ENCODE assay signal across 32 cellular contexts in the genomic region with DNA sequence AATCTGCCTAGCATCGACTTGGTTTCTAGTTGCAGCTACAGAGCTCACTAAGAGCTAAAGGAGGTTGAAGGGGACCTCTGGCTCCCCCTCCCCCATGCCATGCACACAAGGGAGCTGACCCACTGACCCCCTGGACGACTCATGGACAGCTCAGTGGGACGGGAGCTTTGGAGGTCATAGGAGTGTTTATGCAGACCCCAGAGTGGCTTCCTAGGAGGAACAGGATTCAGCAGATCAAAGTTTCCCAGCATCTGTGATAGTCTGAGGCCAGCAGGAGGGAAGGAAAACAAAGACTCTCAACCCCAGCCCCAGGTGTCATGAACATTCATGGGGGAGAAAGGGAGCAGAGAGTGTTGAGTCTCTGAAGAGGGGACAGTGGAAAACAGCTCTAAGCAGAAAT.
DNase-seq lines count a peak whose midpoint lies in the region; ATAC-seq and TF ChIP-seq lines count a peak whose summit lies in the region.
"Had no signal": no experiment of that assay in that cellular context is flagged by ENCODE, and none has a peak within 500 bp of the region (broad histone marks: within the 10 kb centered on the region; RNA-seq: fewer than 3 reads in every experiment).

No MANE protein-coding gene starts in this region.

- no peaks in the 10 kb centered on the region for H3K9me3 ChIP-seq in SJCRH30 (replicated peaks)
- no peaks in the 10 kb centered on the region for H3K9me3 ChIP-seq in endodermal cell (ENCODE audit: control insufficient read depth, low read length)
- H3K9me3 ChIP-seq in mesenchymal stem cell (ENCODE audit: control insufficient read depth, low read length) = no peaks in the 10 kb centered on the region
- H3K9me3 ChIP-seq: lower lobe of right lung, SK-N-SH, suprapubic skin, upper lobe of right lung had no signal

- no peak overlapping the region for H3K23ac ChIP-seq in mesenchymal stem cell (ENCODE audit: low read length in 2 of 2)

- H2BK15ac ChIP-seq in mesenchymal stem cell (ENCODE audit: low read depth, poor library complexity, severe bottlenecking) = peak overlapping the region; percentile 69

- H2BK12ac ChIP-seq in mesenchymal stem cell (ENCODE audit: low read length in 2 of 2) = no peak overlapping the region

- 15% methylated on average over 3 of the region's 3 CpGs; no CpG with 5 or more reads in 1 of the 2 experiments for WGBS in endodermal cell (ENCODE audit: insufficient coverage in 1 of 2, insufficient read length in 1 of 2), 2 experiments
- 100% methylated on average over 1 of the region's 3 CpGs for WGBS in mesenchymal stem cell

- peak overlapping the region; percentile 7 for H3K4me3 Mint-ChIP-seq in endodermal cell
- H3K4me3 Mint-ChIP-seq: activated CD8-positive, alpha-beta T cell treated with anti-CD3 and anti-CD28 coated beads for 36 hours had no signal

- H3K4ac ChIP-seq in mesenchymal stem cell (ENCODE audit: low read depth in 1 of 2, low read length in 2 of 2) = no peak overlapping the region

- H3K36me3 ChIP-seq in SJCRH30 (no peaks in the 10 kb centered on the region), endodermal cell (ENCODE audit: control insufficient read depth, insufficient read depth, low read length) (no peaks in the 10 kb centered on the region), mesenchymal stem cell (ENCODE audit: control insufficient read depth in 1 of 2, insufficient read depth in 2 of 2, low read depth in 1 of 2, low read length in 2 of 2) (no peaks in the 10 kb centered on the region)
- H3K36me3 ChIP-seq: BLaER1 treated with 17β-estradiol and CSF1 and Interleukin-3, amounts not matched to agents 10 nM and 100 nM; lower lobe of right lung; suprapubic skin; upper lobe of right lung had no signal

- ATAC-seq in GM21528 (IDR thresholded peaks at IDR 0.05; ENCODE audit: low FRiP score, unreplicated experiment) (no peak), GM21717 (IDR thresholded peaks at IDR 0.05; ENCODE audit: unreplicated experiment) (no peak), HG03378 (IDR thresholded peaks at IDR 0.05; ENCODE audit: unreplicated experiment) (no peak)
- ATAC-seq: activated CD4-positive, CD25-positive, alpha-beta regulatory T cell treated with anti-CD3 and anti-CD28 coated beads, Interleukin-2, amount 50 U/mL, for 24 hours; activated CD8-positive, alpha-beta T cell treated with anti-CD3 and anti-CD28 coated beads for 36 hours; lower lobe of right lung; natural killer cell treated with Interleukin-12 subunit alpha and Interleukin-12 subunit beta and Interleukin-15 and Interleukin-18, amount 100 ng/mL, for 72 hours; PC-3; upper lobe of right lung had no signal

- H4K91ac ChIP-seq in mesenchymal stem cell (ENCODE audit: low read length) = no peak overlapping the region

- DNase-seq in EH (ENCODE audit: low read depth) (peak; percentile 26), SJCRH30 (peak in 1 of 2 experiments; percentile 41), endodermal cell (peak; percentile 66), mesenchymal stem cell (no peak)
- no peak for DNase-seq in activated CD4-positive, alpha-beta T cell treated with anti-CD3 and anti-CD28 coated beads for 1 hour
- DNase-seq: activated CD8-positive, alpha-beta memory T cell treated with anti-CD3 and anti-CD28 coated beads, Interleukin-2, amount 50 U/mL, for 48 hours; activated CD8-positive, alpha-beta T cell treated with anti-CD3 and anti-CD28 coated beads for 36 hours; activated naive CD4-positive, alpha-beta T cell treated with anti-CD3 and anti-CD28 coated beads, Interleukin-2, amount 50 U/mL, for 16 hours; amniotic stem cell; COR-L47; KBM-7; kidney; lower lobe of right lung; NCI-H1105; NCI-H1930; NCI-H526 treated with DMSO at 0.1 percent for 48 hours; NK-92 treated with Interleukin-12 subunit alpha and Interleukin-12 subunit beta, amount 100 ng/mL, for 24 hours; PC-3; retina; SK-N-SH; stimulated activated naive CD4-positive, alpha-beta T cell; upper lobe of right lung had no signal

- peak overlapping the region; percentile 60 for H4K8ac ChIP-seq in mesenchymal stem cell (ENCODE audit: low read length)

- H3K27me3 ChIP-seq in SJCRH30 (no peaks in the 10 kb centered on the region), endodermal cell (ENCODE audit: control insufficient read depth, insufficient read depth, low read length, poor library complexity, severe bottlenecking) (no peaks in the 10 kb centered on the region), mesenchymal stem cell (ENCODE audit: control insufficient read depth in 1 of 2, insufficient read depth in 1 of 2, low read length in 2 of 2) (no peaks in the 10 kb centered on the region)
- H3K27me3 ChIP-seq: suprapubic skin, upper lobe of right lung had no signal

- H3K27ac ChIP-seq in SJCRH30 (0 out of 2 replicates have a peak overlapping the region, but pooled peaks have one; percentile 8), endodermal cell (ENCODE audit: low read depth, low read length) (no peak overlapping the region), mesenchymal stem cell (ENCODE audit: low read length, poor library complexity, severe bottlenecking) (peak overlapping the region; percentile 47)
- H3K27ac ChIP-seq: 22Rv1; BLaER1 treated with 17β-estradiol and CSF1 and Interleukin-3, amounts not matched to agents 10 nM and 100 nM; lower lobe of right lung; parathyroid adenoma; skin epidermis; suprapubic skin; upper lobe of right lung had no signal

- no peaks in the 10 kb centered on the region for H3K9me3 Mint-ChIP-seq in endodermal cell

- H3K4me2 ChIP-seq in mesenchymal stem cell (ENCODE audit: low read length, poor library complexity, severe bottlenecking) = no peak overlapping the region
- H3K4me2 ChIP-seq: BLaER1 treated with 17β-estradiol and CSF1 and Interleukin-3, amounts not matched to agents 10 nM and 100 nM; SK-N-SH had no signal

- H2AFZ ChIP-seq in mesenchymal stem cell (ENCODE audit: low read depth, low read length) = no peak overlapping the region
- H2AFZ ChIP-seq: parathyroid adenoma had no signal

- no peak overlapping the region for H2AK5ac ChIP-seq in mesenchymal stem cell (ENCODE audit: low read length, severe bottlenecking)

- H2BK120ac ChIP-seq in mesenchymal stem cell (ENCODE audit: low read depth, low read length) = no peak overlapping the region

- H3K4me3 ChIP-seq in SJCRH30 = no peak overlapping the region
- H3K4me3 ChIP-seq in endodermal cell (ENCODE audit: low read length) = no peak overlapping the region
- no peak overlapping the region for H3K4me3 ChIP-seq in mesenchymal stem cell (ENCODE audit: insufficient read depth in 1 of 2, low read depth in 1 of 2, low read length in 2 of 2)
- H3K4me3 ChIP-seq: BLaER1 treated with 17β-estradiol and CSF1 and Interleukin-3, amounts not matched to agents 10 nM and 100 nM; lower lobe of right lung; skin epidermis; suprapubic skin; upper lobe of right lung had no signal

- no peak for TF ChIP-seq CTCF in endodermal cell (conservative IDR thresholded peaks at IDR 0.05)

- no peaks in the 10 kb centered on the region for H3K36me3 Mint-ChIP-seq in endodermal cell (ENCODE audit: low read depth)

- H3K14ac ChIP-seq in mesenchymal stem cell (ENCODE audit: low read length in 2 of 2) = no peak overlapping the region

- H3K4me1 Mint-ChIP-seq in endodermal cell = peaks cover 26% of the 10 kb centered on the region

- peaks cover 15% of the 10 kb centered on the region for H3K27me3 Mint-ChIP-seq in endodermal cell (ENCODE audit: insufficient read depth)
- H3K27me3 Mint-ChIP-seq: activated CD8-positive, alpha-beta T cell treated with anti-CD3 and anti-CD28 coated beads for 36 hours had no signal

- peak overlapping the region; percentile 48 for H3K27ac Mint-ChIP-seq in endodermal cell
- H3K27ac Mint-ChIP-seq: activated CD8-positive, alpha-beta T cell treated with anti-CD3 and anti-CD28 coated beads for 36 hours; natural killer cell treated with Interleukin-12 subunit alpha and Interleukin-12 subunit beta and Interleukin-15 and Interleukin-18, amount 100 ng/mL, for 72 hours had no signal

- no peak overlapping the region for H3K9ac ChIP-seq in endodermal cell (ENCODE audit: extremely low read depth, low read length, poor library complexity, severe bottlenecking)
- no peak overlapping the region for H3K9ac ChIP-seq in mesenchymal stem cell (ENCODE audit: low read length)
- H3K9ac ChIP-seq: BLaER1 treated with 17β-estradiol and CSF1 and Interleukin-3, amounts not matched to agents 10 nM and 100 nM; parathyroid adenoma; SK-N-SH had no signal

- peaks cover 6% of the 10 kb centered on the region for H3K4me1 ChIP-seq in SJCRH30
- no peaks in the 10 kb centered on the region for H3K4me1 ChIP-seq in endodermal cell (ENCODE audit: control insufficient read depth, insufficient read depth, low read length)
- H3K4me1 ChIP-seq in mesenchymal stem cell (ENCODE audit: control insufficient read depth, insufficient read depth, low read depth, low read length) = peaks cover 2% of the 10 kb centered on the region
- H3K4me1 ChIP-seq: lower lobe of right lung, parathyroid adenoma, suprapubic skin, upper lobe of right lung had no signal

- H3K18ac ChIP-seq in mesenchymal stem cell (ENCODE audit: low read depth in 1 of 2, low read length in 2 of 2) = peak overlapping the region; percentile 62 to 76

- H2BK5ac ChIP-seq in mesenchymal stem cell (ENCODE audit: low read depth, low read length, poor library complexity, severe bottlenecking) = no peak overlapping the region

- H3K79me1 ChIP-seq in mesenchymal stem cell (replicated peaks; ENCODE audit: low read length, poor library complexity, severe bottlenecking) = no peaks in the 10 kb centered on the region

Comparison
In these comparisons a context has a peak if more than half of its experiments do, and no peak if none do; other contexts are left out.
1. DNase-seq: peak in EH (single experiment) and endodermal cell (single experiment); none in mesenchymal stem cell (single experiment) and activated CD4-positive, alpha-beta T cell treated with anti-CD3 and anti-CD28 coated beads for 1 hour (single experiment).